1 cellular context compared by ENCODE assay signal in genomic region chr6:104956663-104957294, GRCh38.
TF ChIP-seq lines count a peak whose summit lies in the region.

Gene LIN28B, plus strand, starts transcription at chr6:104957107. Its CDS starts 144 bp downstream, at chr6:104957251.

TF ChIP-seq in K562, 482 proteins besides CTCF, POLR2A, EP300 and RAD21 (continued from another document and continues in another):
- TF ChIP-seq ZBTB12 (CRISPR knock-in tag; IDR thresholded peaks at IDR 0.05) (no peak), HDAC2 (IDR thresholded peaks at IDR 0.05) (0 out of 2 replicates have a peak, but pooled peaks have one; percentile 14), ZNF280B (CRISPR knock-in tag; IDR thresholded peaks at IDR 0.05) (no peak), HDAC1 (IDR thresholded peaks at IDR 0.05) (peak in 1 of 2 experiments; percentile 27; a peak in 1 of 4 replicates), TBP (optimal IDR thresholded peaks at IDR 0.05; ENCODE audit: low read depth, low read length) (peak; percentile 57), SIN3A (IDR thresholded peaks at IDR 0.05; ENCODE audit: borderline replicate concordance in 2 of 2, control insufficient read depth in 1 of 2, low read depth in 2 of 2, low read length in 2 of 2) (no peak), JUND (IDR thresholded peaks at IDR 0.05; ENCODE audit: borderline replicate concordance, low read depth, low read length) (no peak; the same call in 1 of the 2 replicates), JUND (tag; IDR thresholded peaks at IDR 0.05; ENCODE audit: borderline replicate concordance, low read depth, low read length) (0 out of 3 replicates have a peak, but pooled peaks have one; percentile 8), TEAD4 (IDR thresholded peaks at IDR 0.05; ENCODE audit: low read length) (peak; percentile 39; the same call in 1 of the 2 replicates), TEAD4 (CRISPR knock-in tag; IDR thresholded peaks at IDR 0.05; ENCODE audit: borderline replicate concordance) (no peak), FOXK1 (CRISPR knock-in tag; IDR thresholded peaks at IDR 0.05; ENCODE audit: borderline replicate concordance) (no peak), ZNF639 (CRISPR knock-in tag; conservative IDR thresholded peaks at IDR 0.05 in 1 of 2, IDR thresholded peaks at IDR 0.05 in 1 of 2) (peak in 1 of 2 experiments; percentile 37; a peak in 1 of 4 replicates), MYC (IDR thresholded peaks at IDR 0.05; ENCODE audit: low read depth, low read length) (0 out of 2 replicates have a peak, but pooled peaks have one; percentile 46), MYC (CRISPR knock-in tag; IDR thresholded peaks at IDR 0.05; ENCODE audit: borderline replicate concordance, low read depth) (no peak), JUNB (CRISPR knock-in tag; conservative IDR thresholded peaks at IDR 0.05) (no peak), NFRKB (IDR thresholded peaks at IDR 0.05; ENCODE audit: low read depth) (peak; percentile 79), TEAD2 (tag; IDR thresholded peaks at IDR 0.05) (no peak), MLLT1 (IDR thresholded peaks at IDR 0.05) (peak in 1 of 2 experiments; percentile 64; a peak in 2 of 4 replicates), GABPB1 (CRISPR knock-in tag; IDR thresholded peaks at IDR 0.05) (no peak), E2F4 (CRISPR knock-in tag; IDR thresholded peaks at IDR 0.05; ENCODE audit: low read depth) (no peak), TCF15 (CRISPR knock-in tag; IDR thresholded peaks at IDR 0.05) (no peak), YY1 (IDR thresholded peaks at IDR 0.05; ENCODE audit: borderline replicate concordance in 1 of 3, control insufficient read depth in 1 of 3, extremely low read depth in 1 of 3, insufficient read depth in 3 of 3, insufficient read length in 1 of 3, insufficient replicate concordance in 2 of 3, low read depth in 1 of 3, low read length in 2 of 3) (peak in 2 of 3 experiments; percentile 22 to 84), ID3 (CRISPR knock-in tag; IDR thresholded peaks at IDR 0.05) (no peak), ID3 (tag; IDR thresholded peaks at IDR 0.05) (no peak), MGA (IDR thresholded peaks at IDR 0.05) (peak; percentile 17; the same call in 1 of the 2 replicates), TAF9B (IDR thresholded peaks at IDR 0.05; ENCODE audit: partially characterized antibody) (peak; percentile 8), RBM14 (IDR thresholded peaks at IDR 0.05; ENCODE audit: borderline replicate concordance, insufficient read depth, low read depth, low read length) (no peak), MBD2 (IDR thresholded peaks at IDR 0.05; ENCODE audit: borderline replicate concordance, low read depth) (0 out of 2 replicates have a peak, but pooled peaks have one; percentile 24), GATA2 (CRISPR knock-in tag; IDR thresholded peaks at IDR 0.05) (0 out of 2 replicates have a peak, but pooled peaks have one; percentile 18), ZNF699 (CRISPR knock-in tag; IDR thresholded peaks at IDR 0.05; ENCODE audit: insufficient replicate concordance) (no peak), HNRNPK (IDR thresholded peaks at IDR 0.05; ENCODE audit: low read depth, low read length, poor library complexity, severe bottlenecking) (peak; percentile 96), CHD4 (IDR thresholded peaks at IDR 0.05; ENCODE audit: insufficient read depth, insufficient replicate concordance, low read depth, low read length, poor library complexity, severe bottlenecking) (peak; percentile 21), GATAD2B (IDR thresholded peaks at IDR 0.05; ENCODE audit: borderline replicate concordance) (0 out of 2 replicates have a peak, but pooled peaks have one; percentile 43)
